In the genomic region with DNA sequence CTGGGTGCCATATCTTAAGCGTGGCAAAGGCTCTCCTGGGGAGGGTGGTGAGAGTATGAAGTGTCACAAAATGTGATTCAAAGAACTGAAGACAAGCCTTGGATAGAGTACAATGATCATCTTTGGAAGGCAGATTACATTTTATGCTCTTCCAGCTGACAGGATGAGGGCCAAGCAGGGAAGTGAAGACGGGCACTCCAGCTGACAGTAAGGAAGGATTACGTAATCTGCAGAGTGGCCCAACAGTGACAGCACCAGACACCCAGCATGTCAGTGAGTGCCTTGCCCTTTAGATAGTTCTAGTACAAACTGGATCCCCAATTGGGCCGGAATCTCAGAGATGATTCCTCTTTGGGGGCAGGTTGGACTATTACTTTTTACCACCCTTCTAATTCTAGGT, we compare ENCODE assay signal across 28 cellular contexts.
"Had no signal": no experiment of that assay in that cellular context is flagged by ENCODE, and none has a peak within 500 bp of the region (broad histone marks: within the 10 kb centered on the region; RNA-seq: fewer than 3 reads in every experiment).

No MANE protein-coding gene starts in this region.

- H3K79me2 ChIP-seq: hepatocyte had no signal

- H3K27me3 ChIP-seq: adrenal gland, hepatocyte, left lung, right lobe of liver, stomach, suprapubic skin, tibial nerve had no signal

- DNase-seq: activated CD4-positive, alpha-beta T cell treated with anti-CD3 and anti-CD28 coated beads for 1 hour; activated CD4-positive, alpha-beta T cell treated with anti-CD3 and anti-CD28 coated beads, Interleukin-2, amount 50 U/mL, for 4 hours; activated CD8-positive, alpha-beta memory T cell treated with anti-CD3 and anti-CD28 coated beads for 24 hours; activated CD8-positive, alpha-beta memory T cell treated with anti-CD3 and anti-CD28 coated beads, Interleukin-2, amount 50 U/mL, for 4 hours; activated naive CD4-positive, alpha-beta T cell; activated T-cell treated with anti-CD3 and anti-CD28 coated beads, Interleukin-2, amount 50 U/mL, for 24 hours; central memory CD4-positive, alpha-beta T cell; effector memory CD4-positive, alpha-beta T cell; foreskin melanocyte; glutamatergic neuron; immature natural killer cell; left lung; naive thymus-derived CD4-positive, alpha-beta T cell; right lobe of liver; small intestine; stimulated activated CD4-positive, alpha-beta T cell treated with anti-CD3 and anti-CD28 coated beads, Interleukin-15, amount 100 ng/mL, for 24 hours; stomach; WERI-Rb-1 had no signal

- H3K4me3 ChIP-seq: adrenal gland, hepatocyte, left lung, lung, right lobe of liver, stomach, suprapubic skin, tibial nerve had no signal

- H2AFZ ChIP-seq: hepatocyte had no signal

- H3K27ac ChIP-seq: adrenal gland, hepatocyte, left lung, right lobe of liver, stomach, suprapubic skin, tibial nerve, WERI-Rb-1 had no signal

- FAIRE-seq: astrocyte, small intestine, TTC549, urothelium cell line had no signal

- ATAC-seq: activated T-helper 17 cell treated with anti-CD3 and anti-CD28 coated beads, Interleukin-2, amount 50 U/mL, for 72 hours; left lung; naive thymus-derived CD4-positive, alpha-beta T cell; stimulated activated memory B cell treated with anti-CD40 and anti-IgM and Interleukin-4, amounts not matched to agents 10 μg/mL and 1 μg/mL and 100 μg/mL, for 72 hours had no signal

- H3K4me2 ChIP-seq: hepatocyte had no signal

- H3K9me3 ChIP-seq: adrenal gland, left lung, right lobe of liver, stomach, suprapubic skin had no signal

- H3K36me3 ChIP-seq: adrenal gland, left lung, right lobe of liver, stomach, suprapubic skin, tibial nerve, WERI-Rb-1 had no signal

- H3K4me1 ChIP-seq: right lobe of liver, suprapubic skin had no signal
